ENCODE assay signal across 25 cellular contexts in the genomic region with DNA sequence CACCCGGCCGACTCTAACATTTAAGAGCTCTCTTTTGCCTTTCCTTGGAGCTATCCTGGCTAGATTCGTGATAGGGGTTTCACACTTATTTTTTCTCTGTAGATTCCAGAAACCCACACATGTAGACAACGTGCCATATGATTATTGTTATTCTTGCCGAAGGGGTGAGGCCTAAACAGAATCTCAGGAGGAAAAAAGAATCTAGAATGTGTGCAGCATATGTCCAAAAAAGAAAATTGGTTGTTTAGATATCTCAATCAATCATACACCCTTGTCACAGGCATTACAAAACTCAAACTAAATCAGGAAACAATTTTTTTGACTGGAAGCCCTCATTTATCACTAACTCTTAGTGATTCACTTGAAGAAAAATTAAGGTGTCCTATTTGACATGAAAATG.
"Had no signal": no experiment of that assay in that cellular context is flagged by ENCODE, and none has a peak within 500 bp of the region (broad histone marks: within the 10 kb centered on the region; RNA-seq: fewer than 3 reads in every experiment).

No MANE protein-coding gene starts in this region.

- H2AFZ ChIP-seq: neural progenitor cell, parathyroid adenoma had no signal

- H3K9me3 ChIP-seq: ovary, psoas muscle, right lobe of liver, sigmoid colon, stomach, thoracic aorta, thyroid gland, tibial nerve, upper lobe of left lung, vagina had no signal

- H3K4me3 ChIP-seq: neural progenitor cell, ovary, psoas muscle, right lobe of liver, sigmoid colon, stomach, thoracic aorta, thyroid gland, tibial nerve, upper lobe of left lung, vagina had no signal

- ATAC-seq: natural killer cell; psoas muscle; right cardiac atrium; right lobe of liver; stimulated activated effector memory CD8-positive, alpha-beta T cell treated with anti-CD3 and anti-CD28 coated beads, Interleukin-12 subunit alpha, Interleukin-12 subunit beta, amount 100 ng/mL, for 72 hours; stimulated activated naive B cell treated with anti-CD40 and anti-IgM and Interleukin-4, amounts not matched to agents 10 μg/mL and 1 μg/mL and 100 μg/mL, for 72 hours had no signal

- H3K36me3 ChIP-seq: neural progenitor cell, ovary, right lobe of liver, sigmoid colon, stomach, thoracic aorta, thyroid gland, tibial nerve, upper lobe of left lung, vagina had no signal

- H3K4me2 ChIP-seq: neural progenitor cell had no signal

- H3K27ac ChIP-seq: neural progenitor cell, ovary, parathyroid adenoma, psoas muscle, right lobe of liver, sigmoid colon, stomach, thoracic aorta, thyroid gland, tibial nerve, upper lobe of left lung, vagina had no signal

- DNase-seq: natural killer cell; occipital lobe; ovary; posterior cingulate gyrus; psoas muscle; right cardiac atrium; right lobe of liver; sigmoid colon; small intestine; stimulated activated CD4-positive, alpha-beta T cell treated with anti-CD3 and anti-CD28 coated beads, Interleukin-15, amount 100 ng/mL, for 24 hours; stimulated activated CD4-positive, alpha-beta T cell treated with anti-CD3 and anti-CD28 coated beads, Interleukin-2, amount 100 ng/mL, for 24 hours; stimulated activated CD4-positive, alpha-beta T cell treated with anti-CD3 and anti-CD28 coated beads, Interleukin-2, amount 100 ng/mL, for 48 hours; stimulated activated CD4-positive, alpha-beta T cell treated with anti-CD3 and anti-CD28 coated beads, Interleukin-4, amount 100 ng/mL, for 24 hours; stimulated activated naive B cell treated with anti-CD40 and anti-IgM and Interleukin-4, amounts not matched to agents 10 μg/mL and 1 μg/mL and 100 μg/mL, for 72 hours; stimulated activated naive CD4-positive, alpha-beta T cell treated with Interleukin-2 at 50 U/mL for 16 hours; stomach; thyroid gland; trophoblast cell; upper lobe of left lung had no signal

- H3K79me2 ChIP-seq: parathyroid adenoma had no signal

- H3K9ac ChIP-seq: neural progenitor cell, parathyroid adenoma had no signal

- H3K4me1 ChIP-seq: neural progenitor cell, parathyroid adenoma, psoas muscle, right lobe of liver, sigmoid colon, stomach, thyroid gland, tibial nerve, upper lobe of left lung, vagina had no signal

- H3K27me3 ChIP-seq: neural progenitor cell, ovary, right lobe of liver, sigmoid colon, stomach, thyroid gland, tibial nerve, upper lobe of left lung, vagina had no signal
